ENCODE assay signal across 13 cellular contexts in genomic region chr2:126700073-126700581, GRCh38. TPM values are rescaled to one million over a fixed set of nuclear protein-coding genes. Genes with fewer than 3 reads are reported as not detected.
A peak's percentile ranks its signal among the peaks of the same experiment; 100 is the strongest.
DNase-seq lines count a peak whose midpoint lies in the region; ATAC-seq and TF ChIP-seq lines count a peak whose summit lies in the region.
"Had no signal": no experiment of that assay in that cellular context is flagged by ENCODE, and none has a peak within 500 bp of the region (broad histone marks: within the 10 kb centered on the region; RNA-seq: fewer than 3 reads in every experiment).

No MANE protein-coding gene starts in this region.

- no peak overlapping the region for H2AFZ ChIP-seq in GM23248
- H2AFZ ChIP-seq in parathyroid adenoma: no peak overlapping the region

- no peaks in the 10 kb centered on the region for H3K4me1 ChIP-seq in GM23248 (ENCODE audit: insufficient read depth)
- H3K4me1 ChIP-seq in parathyroid adenoma: peaks cover 59% of the 10 kb centered on the region
- no peaks in the 10 kb centered on the region for H3K4me1 ChIP-seq in right lobe of liver
- H3K4me1 ChIP-seq: suprapubic skin had no signal

- no peaks in the 10 kb centered on the region for H3K9me2 ChIP-seq in GM23248 (ENCODE audit: insufficient read depth)

- no peak for TF ChIP-seq CTCF in fibroblast of pulmonary artery (IDR thresholded peaks at IDR 0.05; ENCODE audit: low read length, missing control alignments)
- TF ChIP-seq CTCF in parathyroid adenoma (IDR thresholded peaks at IDR 0.05): no peak
- TF ChIP-seq CTCF in right lobe of liver (IDR thresholded peaks at IDR 0.05): no peak

- H3K79me2 ChIP-seq in GM23248 (ENCODE audit: insufficient read depth) (no peaks in the 10 kb centered on the region), parathyroid adenoma (no peaks in the 10 kb centered on the region)

- H3K36me3 ChIP-seq in GM23248 (ENCODE audit: low read depth) (no peaks in the 10 kb centered on the region), parathyroid adenoma (ENCODE audit: control insufficient read depth, insufficient read depth, low read length) (no peaks in the 10 kb centered on the region), right lobe of liver (peaks cover 0 to 3% (median 0%) of the 10 kb centered on the region in 4 donors)
- H3K36me3 ChIP-seq: cardiac muscle cell had no signal

- intact Hi-C loops in right lobe of liver (cut with DNase I): no loop called here

- DNase-seq in GM23248: peak; percentile 4
- DNase-seq in NCI-H748 treated with DMSO at 0.1 percent for 48 hours (lab: John Stamatoyannopoulos, UW): peak; percentile 29
- DNase-seq in fibroblast of pulmonary artery (ENCODE audit: low read depth): peak; percentile 57
- no peak for DNase-seq in NCI-H1417 (lab: John Stamatoyannopoulos, UW)
- DNase-seq in NCI-H526 (lab: John Stamatoyannopoulos, UW): no peak
- DNase-seq in right lobe of liver: no peak
- DNase-seq: activated CD4-positive, alpha-beta T cell treated with anti-CD3 and anti-CD28 coated beads for 4 hours; T-helper 2 cell had no signal

- H3F3A ChIP-seq in GM23248 (ENCODE audit: insufficient read depth): no peaks in the 10 kb centered on the region; the same call in 1 of the 2 replicates

- no peak overlapping the region for H3K9ac ChIP-seq in GM23248
- no peak overlapping the region for H3K9ac ChIP-seq in parathyroid adenoma

- in situ Hi-C loops in GM23248 (cut with MboI): no loop called here

- H3K4me3 ChIP-seq in GM23248 (no peak overlapping the region), fibroblast of pulmonary artery (replicated peaks; ENCODE audit: low read depth, low read length) (no peak overlapping the region), parathyroid adenoma (ENCODE audit: low read depth, low read length) (no peak overlapping the region), right lobe of liver (no peak overlapping the region)
- H3K4me3 ChIP-seq: cardiac muscle cell, skin epidermis, suprapubic skin had no signal

- H3K27ac ChIP-seq in GM23248 (no peak overlapping the region), parathyroid adenoma (peak overlapping the region; percentile 94), right lobe of liver (no peak overlapping the region)
- H3K27ac ChIP-seq: cardiac muscle cell had no signal

- H3K4me2 ChIP-seq in GM23248 (ENCODE audit: unreplicated experiment): no peak overlapping the region
- no peak overlapping the region for H3K4me2 ChIP-seq in parathyroid adenoma (ENCODE audit: low read length)

- no peak for TF ChIP-seq POLR2A in right lobe of liver (IDR thresholded peaks at IDR 0.05)

- H3K9me3 ChIP-seq in GM23248 (ENCODE audit: low read depth): no peaks in the 10 kb centered on the region
- H3K9me3 ChIP-seq in parathyroid adenoma (ENCODE audit: control insufficient read depth, low read length): no peaks in the 10 kb centered on the region
- H3K9me3 ChIP-seq in right lobe of liver: no peaks in the 10 kb centered on the region
- H3K9me3 ChIP-seq: suprapubic skin had no signal

- ATAC-seq in right lobe of liver: no peak

- whole genome bisulfite sequencing in GM23248 (ENCODE audit: low coverage in 1 of 2, low lambda C conversion rate in 2 of 2, missing lambda C conversion rate in 2 of 2), 2 experiments: 57 to 70% methylated on average over 3 of the region's 3 CpGs
- 58% methylated on average over 3 of the region's 3 CpGs for WGBS in right lobe of liver (ENCODE audit: insufficient coverage, low coverage, low lambda C conversion rate, missing lambda C conversion rate)

- H4K20me1 ChIP-seq in GM23248 (ENCODE audit: insufficient read depth): no peaks in the 10 kb centered on the region

- H3K27me3 ChIP-seq in GM23248 (replicated peaks; ENCODE audit: insufficient read depth) (no peaks in the 10 kb centered on the region), parathyroid adenoma (ENCODE audit: control insufficient read depth, insufficient read depth, low read length) (no peaks in the 10 kb centered on the region), right lobe of liver (no peaks in the 10 kb centered on the region)
- H3K27me3 ChIP-seq: cardiac muscle cell, suprapubic skin had no signal

RNA-seq across cellular contexts. Expression of gene GYPC, which starts 44.2 kb away (rescaled TPM):
- 24.0 and 42.6 TPM in 2 replicates for total RNA-seq in GM23248 (2014; rRNA removed; shearing (Covaris generic))
- polyA plus RNA-seq in GM23248 (2016; fragmentation: Nextera tagmentation; extraction: Ambion mirVana): 45.8 and 48.2 TPM in 2 replicates
- total RNA-seq in right lobe of liver: 10 to 100 TPM in 1 of 6 experiments, 1 to 10 TPM in 5; 2.9 to 17.2 (median 8.1) TPM
- total RNA-seq: HT1080 had no signal

Comparison
In these comparisons a context has a peak if more than half of its experiments do, and no peak if none do; other contexts are left out.
1. DNase-seq: peak in GM23248 (single experiment), NCI-H748 treated with DMSO at 0.1 percent for 48 hours (single experiment) and fibroblast of pulmonary artery (single experiment); none in NCI-H1417 (0 of 3), NCI-H526 (0 of 2) and right lobe of liver (0 of 3).